In genomic region chr15:38297623-38298388, GRCh38 we compare ENCODE assay signal across 1 cellular context.
TF ChIP-seq lines count a peak whose summit lies in the region.

No MANE protein-coding gene starts in this region.

TF ChIP-seq in GM12878, 131 proteins besides CTCF, POLR2A, EP300 and RAD21 (continues in another document):
- TF ChIP-seq ZZZ3 (IDR thresholded peaks at IDR 0.05; ENCODE audit: control insufficient read depth, insufficient read length, low read depth) (no peak), STAT1 (conservative IDR thresholded peaks at IDR 0.05) (no peak), PKNOX1 (IDR thresholded peaks at IDR 0.05) (peak; percentile 39; the same call in 1 of the 2 replicates), CHD4 (IDR thresholded peaks at IDR 0.05) (no peak), IKZF2 (IDR thresholded peaks at IDR 0.05) (peak in 1 of 2 experiments; percentile 75; a peak in 3 of 4 replicates), IKZF1 (conservative IDR thresholded peaks at IDR 0.05) (0 out of 2 replicates have a peak, but pooled peaks have one; percentile 24), BCLAF1 (IDR thresholded peaks at IDR 0.05) (no peak), ZSCAN29 (IDR thresholded peaks at IDR 0.05) (no peak), RUNX3 (IDR thresholded peaks at IDR 0.05; ENCODE audit: low read length) (peak; percentile 70), FOXK2 (IDR thresholded peaks at IDR 0.05) (no peak), NR2C1 (IDR thresholded peaks at IDR 0.05) (no peak), MTA2 (IDR thresholded peaks at IDR 0.05; ENCODE audit: low read depth) (peak; percentile 31; the same call in 1 of the 2 replicates), CHD2 (IDR thresholded peaks at IDR 0.05; ENCODE audit: borderline replicate concordance, low read depth, low read length) (no peak), SMAD1 (IDR thresholded peaks at IDR 0.05; ENCODE audit: low read depth, partially characterized antibody) (no peak), YY1 (IDR thresholded peaks at IDR 0.05; ENCODE audit: low read depth, low read length) (no peak), EED (IDR thresholded peaks at IDR 0.05; ENCODE audit: low read depth) (no peak), BMI1 (IDR thresholded peaks at IDR 0.05; ENCODE audit: borderline replicate concordance) (0 out of 2 replicates have a peak, but pooled peaks have one; percentile 38), REST (IDR thresholded peaks at IDR 0.05; ENCODE audit: low read depth, low read length) (no peak), JUNB (IDR thresholded peaks at IDR 0.05) (peak; percentile 54), FOXM1 (IDR thresholded peaks at IDR 0.05; ENCODE audit: low read depth, low read length) (no peak), BRCA1 (IDR thresholded peaks at IDR 0.05; ENCODE audit: low read depth, low read length) (no peak), BCL11A (IDR thresholded peaks at IDR 0.05; ENCODE audit: low read depth, low read length) (0 out of 2 replicates have a peak, but pooled peaks have one; percentile 12), ATF7 (IDR thresholded peaks at IDR 0.05; ENCODE audit: low read depth) (peak; percentile 49; the same call in 1 of the 2 replicates), CBX5 (IDR thresholded peaks at IDR 0.05; ENCODE audit: low read depth) (no peak), RB1 (IDR thresholded peaks at IDR 0.05; ENCODE audit: borderline replicate concordance) (no peak), MTA3 (IDR thresholded peaks at IDR 0.05; ENCODE audit: borderline replicate concordance, low read length) (no peak), NFIC (IDR thresholded peaks at IDR 0.05; ENCODE audit: low read depth, low read length) (0 out of 2 replicates have a peak, but pooled peaks have one; percentile 25), STAT3 (IDR thresholded peaks at IDR 0.05; ENCODE audit: low read depth, low read length) (no peak), FOS (IDR thresholded peaks at IDR 0.05; ENCODE audit: borderline replicate concordance, extremely low read depth, insufficient read length) (no peak), POLR2AphosphoS2 (IDR thresholded peaks at IDR 0.05; ENCODE audit: low read depth, low read length) (no peak), ZNF207 (IDR thresholded peaks at IDR 0.05; ENCODE audit: borderline replicate concordance) (no peak), KDM1A (IDR thresholded peaks at IDR 0.05; ENCODE audit: borderline replicate concordance) (no peak), EZH2 (IDR thresholded peaks at IDR 0.05; ENCODE audit: borderline replicate concordance, control insufficient read depth, low read depth, low read length) (no peak), BCL3 (IDR thresholded peaks at IDR 0.05; ENCODE audit: borderline replicate concordance, insufficient read depth, low read depth, low read length, poor library complexity, severe bottlenecking) (peak; percentile 13), ZNF622 (IDR thresholded peaks at IDR 0.05) (no peak), KAT2A (conservative IDR thresholded peaks at IDR 0.05; ENCODE audit: control insufficient read depth, low read depth, low read length) (no peak), SMC3 (IDR thresholded peaks at IDR 0.05; ENCODE audit: borderline replicate concordance, low read length) (no peak), GABPA (IDR thresholded peaks at IDR 0.05; ENCODE audit: low read depth) (no peak), CBFB (IDR thresholded peaks at IDR 0.05; ENCODE audit: low read depth) (no peak), IRF4 (IDR thresholded peaks at IDR 0.05; ENCODE audit: low read depth, low read length) (0 out of 2 replicates have a peak, but pooled peaks have one; percentile 23), CHD1 (IDR thresholded peaks at IDR 0.05; ENCODE audit: low read depth, low read length) (no peak), PBX3 (IDR thresholded peaks at IDR 0.05; ENCODE audit: insufficient replicate concordance, low read depth, low read length) (peak; percentile 34), RELA (IDR thresholded peaks at IDR 0.05; ENCODE audit: borderline replicate concordance, partially characterized antibody) (no peak)
- TF ChIP-seq, protein P1, sequence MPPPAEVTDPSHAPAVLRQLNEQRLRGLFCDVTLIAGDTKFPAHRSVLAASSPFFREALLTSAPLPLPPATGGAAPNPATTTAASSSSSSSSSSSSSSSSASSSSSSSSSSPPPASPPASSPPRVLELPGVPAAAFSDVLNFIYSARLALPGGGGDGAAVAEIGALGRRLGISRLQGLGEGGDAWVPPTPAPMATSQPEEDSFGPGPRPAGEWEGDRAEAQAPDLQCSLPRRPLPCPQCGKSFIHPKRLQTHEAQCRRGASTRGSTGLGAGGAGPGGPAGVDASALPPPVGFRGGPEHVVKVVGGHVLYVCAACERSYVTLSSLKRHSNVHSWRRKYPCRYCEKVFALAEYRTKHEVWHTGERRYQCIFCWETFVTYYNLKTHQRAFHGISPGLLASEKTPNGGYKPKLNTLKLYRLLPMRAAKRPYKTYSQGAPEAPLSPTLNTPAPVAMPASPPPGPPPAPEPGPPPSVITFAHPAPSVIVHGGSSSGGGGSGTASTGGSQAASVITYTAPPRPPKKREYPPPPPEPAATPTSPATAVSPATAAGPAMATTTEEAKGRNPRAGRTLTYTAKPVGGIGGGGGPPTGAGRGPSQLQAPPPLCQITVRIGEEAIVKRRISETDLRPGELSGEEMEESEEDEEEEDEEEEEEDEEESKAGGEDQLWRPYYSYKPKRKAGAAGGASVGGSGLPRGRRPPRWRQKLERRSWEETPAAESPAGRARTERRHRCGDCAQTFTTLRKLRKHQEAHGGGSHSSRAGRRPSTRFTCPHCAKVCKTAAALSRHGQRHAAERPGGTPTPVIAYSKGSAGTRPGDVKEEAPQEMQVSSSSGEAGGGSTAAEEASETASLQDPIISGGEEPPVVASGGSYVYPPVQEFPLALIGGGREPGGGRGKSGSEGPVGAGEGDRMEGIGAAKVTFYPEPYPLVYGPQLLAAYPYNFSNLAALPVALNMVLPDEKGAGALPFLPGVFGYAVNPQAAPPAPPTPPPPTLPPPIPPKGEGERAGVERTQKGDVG (CRISPR knock-in tag; IDR thresholded peaks at IDR 0.05) = no peak
- TF ChIP-seq, protein P2, sequence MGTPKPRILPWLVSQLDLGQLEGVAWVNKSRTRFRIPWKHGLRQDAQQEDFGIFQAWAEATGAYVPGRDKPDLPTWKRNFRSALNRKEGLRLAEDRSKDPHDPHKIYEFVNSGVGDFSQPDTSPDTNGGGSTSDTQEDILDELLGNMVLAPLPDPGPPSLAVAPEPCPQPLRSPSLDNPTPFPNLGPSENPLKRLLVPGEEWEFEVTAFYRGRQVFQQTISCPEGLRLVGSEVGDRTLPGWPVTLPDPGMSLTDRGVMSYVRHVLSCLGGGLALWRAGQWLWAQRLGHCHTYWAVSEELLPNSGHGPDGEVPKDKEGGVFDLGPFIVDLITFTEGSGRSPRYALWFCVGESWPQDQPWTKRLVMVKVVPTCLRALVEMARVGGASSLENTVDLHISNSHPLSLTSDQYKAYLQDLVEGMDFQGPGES (IDR thresholded peaks at IDR 0.05) = no peak
- TF ChIP-seq, protein P3, sequence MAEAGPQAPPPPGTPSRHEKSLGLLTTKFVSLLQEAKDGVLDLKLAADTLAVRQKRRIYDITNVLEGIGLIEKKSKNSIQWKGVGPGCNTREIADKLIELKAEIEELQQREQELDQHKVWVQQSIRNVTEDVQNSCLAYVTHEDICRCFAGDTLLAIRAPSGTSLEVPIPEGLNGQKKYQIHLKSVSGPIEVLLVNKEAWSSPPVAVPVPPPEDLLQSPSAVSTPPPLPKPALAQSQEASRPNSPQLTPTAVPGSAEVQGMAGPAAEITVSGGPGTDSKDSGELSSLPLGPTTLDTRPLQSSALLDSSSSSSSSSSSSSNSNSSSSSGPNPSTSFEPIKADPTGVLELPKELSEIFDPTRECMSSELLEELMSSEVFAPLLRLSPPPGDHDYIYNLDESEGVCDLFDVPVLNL (IDR thresholded peaks at IDR 0.05; ENCODE audit: low read depth, low read length) = no peak
- TF ChIP-seq, protein P4, sequence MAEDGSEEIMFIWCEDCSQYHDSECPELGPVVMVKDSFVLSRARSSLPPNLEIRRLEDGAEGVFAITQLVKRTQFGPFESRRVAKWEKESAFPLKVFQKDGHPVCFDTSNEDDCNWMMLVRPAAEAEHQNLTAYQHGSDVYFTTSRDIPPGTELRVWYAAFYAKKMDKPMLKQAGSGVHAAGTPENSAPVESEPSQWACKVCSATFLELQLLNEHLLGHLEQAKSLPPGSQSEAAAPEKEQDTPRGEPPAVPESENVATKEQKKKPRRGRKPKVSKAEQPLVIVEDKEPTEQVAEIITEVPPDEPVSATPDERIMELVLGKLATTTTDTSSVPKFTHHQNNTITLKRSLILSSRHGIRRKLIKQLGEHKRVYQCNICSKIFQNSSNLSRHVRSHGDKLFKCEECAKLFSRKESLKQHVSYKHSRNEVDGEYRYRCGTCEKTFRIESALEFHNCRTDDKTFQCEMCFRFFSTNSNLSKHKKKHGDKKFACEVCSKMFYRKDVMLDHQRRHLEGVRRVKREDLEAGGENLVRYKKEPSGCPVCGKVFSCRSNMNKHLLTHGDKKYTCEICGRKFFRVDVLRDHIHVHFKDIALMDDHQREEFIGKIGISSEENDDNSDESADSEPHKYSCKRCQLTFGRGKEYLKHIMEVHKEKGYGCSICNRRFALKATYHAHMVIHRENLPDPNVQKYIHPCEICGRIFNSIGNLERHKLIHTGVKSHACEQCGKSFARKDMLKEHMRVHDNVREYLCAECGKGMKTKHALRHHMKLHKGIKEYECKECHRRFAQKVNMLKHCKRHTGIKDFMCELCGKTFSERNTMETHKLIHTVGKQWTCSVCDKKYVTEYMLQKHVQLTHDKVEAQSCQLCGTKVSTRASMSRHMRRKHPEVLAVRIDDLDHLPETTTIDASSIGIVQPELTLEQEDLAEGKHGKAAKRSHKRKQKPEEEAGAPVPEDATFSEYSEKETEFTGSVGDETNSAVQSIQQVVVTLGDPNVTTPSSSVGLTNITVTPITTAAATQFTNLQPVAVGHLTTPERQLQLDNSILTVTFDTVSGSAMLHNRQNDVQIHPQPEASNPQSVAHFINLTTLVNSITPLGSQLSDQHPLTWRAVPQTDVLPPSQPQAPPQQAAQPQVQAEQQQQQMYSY (CRISPR knock-in tag; IDR thresholded peaks at IDR 0.05) = no peak
